ENCODE assay signal across 30 cellular contexts in genomic region chr7:82250598-82250997, GRCh38.
"Had no signal": no experiment of that assay in that cellular context is flagged by ENCODE, and none has a peak within 500 bp of the region (broad histone marks: within the 10 kb centered on the region; RNA-seq: fewer than 3 reads in every experiment).

No MANE protein-coding gene starts in this region.

- H3K27ac ChIP-seq: body of pancreas, brain microvascular endothelial cell, VCaP had no signal

- H3K4me1 ChIP-seq: body of pancreas, breast epithelium had no signal

- ATAC-seq: activated CD8-positive, alpha-beta T cell treated with anti-CD3 and anti-CD28 coated beads for 36 hours; activated naive CD4-positive, alpha-beta T cell treated with anti-CD3 and anti-CD28 coated beads, Interleukin-2, amount 50 U/mL, for 72 hours; activated T-cell treated with anti-CD3 and anti-CD28 coated beads, Interleukin-2, amount 50 U/mL, for 4 hours; activated T-cell treated with anti-CD3 and anti-CD28 coated beads, Interleukin-2, amount 50 U/mL, for 72 hours; activated T-helper 17 cell treated with anti-CD3 and anti-CD28 coated beads, Interleukin-2, amount 50 U/mL, for 72 hours; body of pancreas had no signal

- H3K9me3 ChIP-seq: body of pancreas, breast epithelium had no signal

- H3K4me3 ChIP-seq: body of pancreas, breast epithelium had no signal

- DNase-seq: activated B cell treated with CpG ODN at 0.5 μM for 24 hours; activated CD4-positive, alpha-beta memory T cell treated with anti-CD3 and anti-CD28 coated beads for 36 hours; activated CD4-positive, alpha-beta T cell treated with anti-CD3 and anti-CD28 coated beads for 4 hours; activated CD4-positive, alpha-beta T cell treated with anti-CD3 and anti-CD28 coated beads, Interleukin-2, amount 10 ng/mL, durations not matched to agents 24 days and 14 days; activated CD4-positive, alpha-beta T cell treated with anti-CD3 and anti-CD28 coated beads, Interleukin-2, amount 50 U/mL, for 1 hour; activated CD4-positive, alpha-beta T cell treated with anti-CD3 and anti-CD28 coated beads, Interleukin-2, amount 50 U/mL, for 4 hours; activated CD4-positive, CD25-positive, alpha-beta regulatory T cell treated with anti-CD3 and anti-CD28 coated beads, Interleukin-2, amount 50 U/mL, for 72 hours; activated CD8-positive, alpha-beta memory T cell treated with anti-CD3 and anti-CD28 coated beads, Interleukin-2, amount 50 U/mL, for 4 hours; activated CD8-positive, alpha-beta T cell treated with anti-CD3 and anti-CD28 coated beads for 36 hours; activated effector memory CD4-positive, alpha-beta T cell treated with anti-CD3 and anti-CD28 coated beads, Interleukin-2, amount 50 U/mL, for 16 hours; activated gamma-delta T cell treated with Interleukin-2 at 50 U/mL for 16 hours; activated naive CD4-positive, alpha-beta T cell; activated naive CD4-positive, alpha-beta T cell treated with anti-CD3 and anti-CD28 coated beads for 36 hours; activated naive CD4-positive, alpha-beta T cell treated with anti-CD3 and anti-CD28 coated beads, Interleukin-2, amount 50 U/mL, for 16 hours; activated naive CD8-positive, alpha-beta T cell treated with anti-CD3 and anti-CD28 coated beads for 36 hours; activated T-cell treated with anti-CD3 and anti-CD28 coated beads for 4 hours; activated T-cell treated with anti-CD3 and anti-CD28 coated beads, Interleukin-2, amount 50 U/mL, for 1 hour; activated T-cell treated with anti-CD3 and anti-CD28 coated beads, Interleukin-2, amount 50 U/mL, for 4 hours; activated T-cell treated with anti-CD3 and anti-CD28 coated beads, Interleukin-2, amount 50 U/mL, for 72 hours; amniotic stem cell; aorta; body of pancreas; brain microvascular endothelial cell; central memory CD4-positive, alpha-beta T cell; T-helper 2 cell; T-helper 9 cell had no signal

- H3K27me3 ChIP-seq: body of pancreas, brain microvascular endothelial cell, breast epithelium had no signal

- H3K36me3 ChIP-seq: brain microvascular endothelial cell, breast epithelium had no signal
